18 cellular contexts compared by ENCODE assay signal in genomic region chr21:42051788-42052187, GRCh38. TPM values are rescaled to one million over a fixed set of nuclear protein-coding genes. Genes with fewer than 3 reads are reported as not detected.
"Had no signal": no experiment of that assay in that cellular context is flagged by ENCODE, and none has a peak within 500 bp of the region (broad histone marks: within the 10 kb centered on the region; RNA-seq: fewer than 3 reads in every experiment).

No MANE protein-coding gene starts in this region.

- H3K36me3 ChIP-seq: breast epithelium, gastrocnemius medialis, heart right ventricle, left ventricle myocardium inferior, upper lobe of right lung had no signal

- H3K4me3 ChIP-seq: breast epithelium, gastrocnemius medialis, heart right ventricle, left ventricle myocardium inferior, upper lobe of right lung had no signal

- H3K27ac ChIP-seq: breast epithelium, gastrocnemius medialis, left ventricle myocardium inferior, upper lobe of right lung had no signal

- H3K27me3 ChIP-seq: breast epithelium, gastrocnemius medialis, upper lobe of right lung had no signal

- H3K9me3 Mint-ChIP-seq: activated naive CD4-positive, alpha-beta T cell treated with anti-CD3 and anti-CD28 coated beads, Interleukin-2, amount 50 U/mL, for 72 hours; stimulated activated naive CD8-positive, alpha-beta T cell treated with anti-CD3 and anti-CD28 coated beads, Interleukin-15, Interleukin-2, amounts not matched to agents 100 ng/mL and 50 ng/mL, for 24 hours had no signal

- FAIRE-seq: endometrium had no signal

- DNase-seq: activated CD4-positive, alpha-beta T cell treated with anti-CD3 and anti-CD28 coated beads, Interleukin-2, amount 50 U/mL, for 1 hour; activated effector memory CD4-positive, alpha-beta T cell treated with anti-CD3 and anti-CD28 coated beads, Interleukin-2, amount 50 U/mL, for 16 hours; activated T-cell treated with anti-CD3 and anti-CD28 coated beads, Interleukin-2, amount 50 U/mL, for 1 hour; gastrocnemius medialis; heart right ventricle; islet precursor cell; left ventricle myocardium inferior; mesendoderm; nephron progenitor cell; stimulated activated CD4-positive, alpha-beta T cell treated with anti-CD3 and anti-CD28 coated beads, Interleukin-4, amount 100 ng/mL, for 1 hour; T1000; upper lobe of right lung had no signal

- H3K9me3 ChIP-seq: breast epithelium, gastrocnemius medialis, heart right ventricle, left ventricle myocardium inferior, upper lobe of right lung had no signal

- H3K27ac Mint-ChIP-seq: activated naive CD4-positive, alpha-beta T cell treated with anti-CD3 and anti-CD28 coated beads, Interleukin-2, amount 50 U/mL, for 72 hours; nephron progenitor cell; stimulated activated naive CD8-positive, alpha-beta T cell treated with anti-CD3 and anti-CD28 coated beads, Interleukin-15, Interleukin-2, amounts not matched to agents 100 ng/mL and 50 ng/mL, for 24 hours had no signal

- ATAC-seq: activated naive CD4-positive, alpha-beta T cell treated with anti-CD3 and anti-CD28 coated beads, Interleukin-2, amount 50 U/mL, for 72 hours; gastrocnemius medialis; upper lobe of right lung had no signal

- H3K27me3 Mint-ChIP-seq: stimulated activated naive CD8-positive, alpha-beta T cell treated with anti-CD3 and anti-CD28 coated beads, Interleukin-15, Interleukin-2, amounts not matched to agents 100 ng/mL and 50 ng/mL, for 24 hours had no signal

- H3K36me3 Mint-ChIP-seq: activated naive CD4-positive, alpha-beta T cell treated with anti-CD3 and anti-CD28 coated beads, Interleukin-2, amount 50 U/mL, for 72 hours had no signal

- H3K4me3 Mint-ChIP-seq: nephron progenitor cell; stimulated activated naive CD8-positive, alpha-beta T cell treated with anti-CD3 and anti-CD28 coated beads, Interleukin-15, Interleukin-2, amounts not matched to agents 100 ng/mL and 50 ng/mL, for 24 hours had no signal

- H3K4me1 ChIP-seq: breast epithelium, upper lobe of right lung had no signal

RNA-seq across cellular contexts. Expression of gene UMODL1, which starts 19.3 kb away (rescaled TPM):
- total RNA-seq: breast epithelium, osteoblast, temporal lobe had no signal
- polyA plus RNA-seq: heart right ventricle had no signal
